ENCODE assay signal across 2 cellular contexts in genomic region chr5:91038180-91038808, GRCh38.
TF ChIP-seq lines count a peak whose summit lies in the region.

No MANE protein-coding gene starts in this region.

TF ChIP-seq in HEK293, 187 proteins besides CTCF, POLR2A, EP300 and RAD21 (continues in another document):
- TF ChIP-seq ZBTB44 (tag by site-specific recombination; IDR thresholded peaks at IDR 0.05) (peak; percentile 77), PRDM6 (tag by site-specific recombination; IDR thresholded peaks at IDR 0.05) (peak; percentile 85), ZNF792 (tag by site-specific recombination; IDR thresholded peaks at IDR 0.05) (no peak), ZNF571 (tag by site-specific recombination; IDR thresholded peaks at IDR 0.05) (no peak), ZNF510 (tag by site-specific recombination; IDR thresholded peaks at IDR 0.05; ENCODE audit: insufficient replicate concordance) (no peak), SP7 (tag by site-specific recombination; IDR thresholded peaks at IDR 0.05) (0 out of 2 replicates have a peak, but pooled peaks have one; percentile 11), ZNF639 (tag by site-specific recombination; IDR thresholded peaks at IDR 0.05) (no peak), KLF8 (tag by site-specific recombination; IDR thresholded peaks at IDR 0.05) (peak; percentile 16; the same call in 1 of the 2 replicates), ZNF274 (IDR thresholded peaks at IDR 0.05; ENCODE audit: low read length) (no peak), ZNF274 (tag by site-specific recombination; IDR thresholded peaks at IDR 0.05; ENCODE audit: borderline replicate concordance) (no peak), ZNF518A (tag by site-specific recombination; conservative IDR thresholded peaks at IDR 0.05; ENCODE audit: low read depth) (no peak), ZNF677 (tag by site-specific recombination; IDR thresholded peaks at IDR 0.05) (no peak), WT1 (tag by site-specific recombination; IDR thresholded peaks at IDR 0.05) (peak; percentile 52; the same call in 1 of the 2 replicates)

TF ChIP-seq in H1, 55 proteins besides CTCF, POLR2A, EP300 and RAD21 (continued from another document):
- TF ChIP-seq CHD7 (IDR thresholded peaks at IDR 0.05; ENCODE audit: insufficient replicate concordance, low read length) (no peak), FOSL1 (IDR thresholded peaks at IDR 0.05; ENCODE audit: insufficient read depth, low read depth, low read length) (no peak), SP2 (IDR thresholded peaks at IDR 0.05; ENCODE audit: low read length) (no peak), CREB1 (IDR thresholded peaks at IDR 0.05) (no peak), GABPA (IDR thresholded peaks at IDR 0.05; ENCODE audit: borderline replicate concordance, insufficient read depth, low read length) (no peak), E2F6 (IDR thresholded peaks at IDR 0.05) (no peak), SIRT6 (IDR thresholded peaks at IDR 0.05; ENCODE audit: low read length) (no peak), JUND (IDR thresholded peaks at IDR 0.05; ENCODE audit: low read length) (no peak), BRCA1 (IDR thresholded peaks at IDR 0.05; ENCODE audit: low read depth, low read length) (no peak)
